In genomic region chr9:71941998-71942567, GRCh38 we compare ENCODE assay signal across 1 cellular context.
TF ChIP-seq lines count a peak whose summit lies in the region.

No MANE protein-coding gene starts in this region.

TF ChIP-seq in H1, 55 proteins besides CTCF, POLR2A, EP300 and RAD21 (continued from another document):
- TF ChIP-seq CHD7 (IDR thresholded peaks at IDR 0.05; ENCODE audit: insufficient replicate concordance, low read length) (no peak), POU5F1 (IDR thresholded peaks at IDR 0.05; ENCODE audit: low read depth, low read length) (no peak), SUZ12 (IDR thresholded peaks at IDR 0.05; ENCODE audit: low read length) (no peak), EZH2 (IDR thresholded peaks at IDR 0.05; ENCODE audit: low read depth, low read length, severe bottlenecking) (no peak), MAFK (IDR thresholded peaks at IDR 0.05; ENCODE audit: low read depth, low read length) (no peak), KDM5A (IDR thresholded peaks at IDR 0.05; ENCODE audit: low read length) (no peak), SAP30 (IDR thresholded peaks at IDR 0.05; ENCODE audit: insufficient read depth, insufficient replicate concordance, low read length) (no peak), HDAC2 (IDR thresholded peaks at IDR 0.05; ENCODE audit: borderline replicate concordance in 1 of 2, low read depth in 2 of 2, low read length in 2 of 2) (no peak)
